Comparison of ENCODE assay signal across 1 cellular context in the genomic region with DNA sequence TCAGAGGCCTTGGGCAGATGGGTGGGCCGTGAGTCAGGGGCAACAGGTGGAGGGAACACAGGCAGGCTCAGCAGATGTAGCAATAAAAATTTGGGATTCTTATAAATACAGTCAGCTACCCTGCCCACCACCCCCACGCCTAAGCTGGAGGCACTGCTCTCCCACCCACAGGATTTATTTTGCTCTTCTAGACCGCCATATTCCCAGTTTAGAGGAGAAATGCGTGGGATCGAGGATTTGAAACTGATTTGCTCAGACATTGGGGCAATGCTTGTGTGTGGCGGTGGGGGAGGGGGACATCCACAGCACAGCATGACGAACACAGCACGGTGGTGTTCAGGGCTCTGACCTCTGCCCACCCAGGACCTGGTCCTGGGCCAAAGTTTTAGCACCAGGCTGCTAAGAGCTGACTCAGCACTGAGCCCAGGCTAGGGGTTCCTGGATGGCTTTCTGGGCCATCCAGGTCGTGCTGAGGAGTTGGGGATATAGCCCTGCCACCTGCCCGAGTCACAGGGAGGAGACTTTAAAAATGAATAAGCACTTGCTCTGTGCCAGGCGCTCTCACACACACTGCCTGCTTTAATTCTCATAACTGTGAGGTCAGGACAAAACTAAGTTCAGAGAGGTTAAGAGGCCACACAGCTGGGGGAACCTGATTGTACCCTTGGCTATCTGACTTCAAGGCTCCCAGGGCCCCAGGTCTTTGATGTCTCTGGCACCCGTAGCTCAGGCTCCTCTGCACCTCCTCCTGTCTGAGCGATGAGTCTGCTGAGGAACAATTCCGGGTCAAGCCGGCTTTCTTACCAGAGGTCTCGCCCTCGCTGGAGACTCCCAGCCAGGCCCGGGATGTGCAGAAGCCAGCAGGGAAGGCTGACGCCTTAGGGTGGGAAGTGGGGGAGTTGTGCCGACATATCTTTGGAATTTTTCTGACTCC.
A peak's percentile ranks its signal among the peaks of the same experiment; 100 is the strongest.
TF ChIP-seq lines count a peak whose summit lies in the region.

No MANE protein-coding gene starts in this region.

TF ChIP-seq in H1, 55 proteins besides CTCF, POLR2A, EP300 and RAD21:
- TF ChIP-seq NANOG (IDR thresholded peaks at IDR 0.05; ENCODE audit: insufficient read depth, low read depth, low read length, poor library complexity, severe bottlenecking) (no peak), MAFK (IDR thresholded peaks at IDR 0.05; ENCODE audit: low read depth, low read length) (0 out of 2 replicates have a peak, but pooled peaks have one; percentile 16), TBP (IDR thresholded peaks at IDR 0.05; ENCODE audit: low read depth, low read length) (no peak), JUN (IDR thresholded peaks at IDR 0.05; ENCODE audit: low read depth, low read length) (no peak)
